1 cellular context compared by ENCODE assay signal in genomic region chr6:85593438-85594196, GRCh38.
TF ChIP-seq lines count a peak whose summit lies in the region.

Gene SNX14, minus strand, starts transcription at chr6:85593858. Its CDS starts 140 bp downstream, at chr6:85593718.

TF ChIP-seq in K562, 482 proteins besides CTCF, POLR2A, EP300 and RAD21 (continued from another document and continues in another):
- TF ChIP-seq ETV6 (IDR thresholded peaks at IDR 0.05; ENCODE audit: borderline replicate concordance in 1 of 2, low read depth in 2 of 2, low read length in 1 of 2) (peak in 1 of 2 experiments; percentile 4; a peak in 1 of 4 replicates), ETV6 (CRISPR knock-in tag; IDR thresholded peaks at IDR 0.05; ENCODE audit: borderline replicate concordance) (0 out of 2 replicates have a peak, but pooled peaks have one; percentile 70), YY1 (IDR thresholded peaks at IDR 0.05; ENCODE audit: borderline replicate concordance in 1 of 3, control insufficient read depth in 1 of 3, extremely low read depth in 1 of 3, insufficient read depth in 3 of 3, insufficient read length in 1 of 3, insufficient replicate concordance in 2 of 3, low read depth in 1 of 3, low read length in 2 of 3) (peak in 2 of 3 experiments; percentile 85 to 88), POLR2AphosphoS5 (IDR thresholded peaks at IDR 0.05; ENCODE audit: control insufficient read depth, insufficient read depth, low read depth, low read length) (peak; percentile 89), CBX5 (IDR thresholded peaks at IDR 0.05; ENCODE audit: borderline replicate concordance, low read depth) (no peak), ELK3 (CRISPR knock-in tag; IDR thresholded peaks at IDR 0.05) (no peak), ATF3 (IDR thresholded peaks at IDR 0.05) (peak; percentile 52; the same call in 1 of the 2 replicates), ATF3 (CRISPR knock-in tag; conservative IDR thresholded peaks at IDR 0.05) (no peak; the same call in 1 of the 2 replicates), ZNF583 (CRISPR knock-in tag; IDR thresholded peaks at IDR 0.05) (0 out of 2 replicates have a peak, but pooled peaks have one; percentile 41), HMG20B (CRISPR knock-in tag; IDR thresholded peaks at IDR 0.05) (no peak), RBFOX2 (IDR thresholded peaks at IDR 0.05; ENCODE audit: low read depth, low read length) (peak; percentile 96), FIP1L1 (IDR thresholded peaks at IDR 0.05; ENCODE audit: low read depth, low read length, poor library complexity, severe bottlenecking) (peak; percentile 19), SUPT5H (IDR thresholded peaks at IDR 0.05) (peak; percentile 84), ZNF143 (CRISPR knock-in tag; IDR thresholded peaks at IDR 0.05) (peak; percentile 81; the same call in 1 of the 2 replicates), CREB3L1 (IDR thresholded peaks at IDR 0.05; ENCODE audit: borderline replicate concordance, low read depth) (peak; percentile 17; the same call in 1 of the 2 replicates), ZKSCAN8 (CRISPR knock-in tag; IDR thresholded peaks at IDR 0.05) (no peak), SMARCE1 (IDR thresholded peaks at IDR 0.05) (no peak), PML (IDR thresholded peaks at IDR 0.05; ENCODE audit: low read length) (peak; percentile 65; the same call in 1 of the 2 replicates), ZNF24 (IDR thresholded peaks at IDR 0.05) (peak; percentile 39; the same call in 1 of the 2 replicates), CLOCK (CRISPR knock-in tag; IDR thresholded peaks at IDR 0.05; ENCODE audit: borderline replicate concordance) (peak; percentile 19; the same call in 1 of the 2 replicates), STAT6 (CRISPR knock-in tag; IDR thresholded peaks at IDR 0.05) (peak; percentile 87; the same call in 1 of the 2 replicates), USF2 (CRISPR knock-in tag; IDR thresholded peaks at IDR 0.05) (no peak), AFF4 (CRISPR knock-in tag; IDR thresholded peaks at IDR 0.05) (peak; percentile 28; the same call in 1 of the 2 replicates), NFE2 (IDR thresholded peaks at IDR 0.05; ENCODE audit: low read depth) (no peak), POU5F1 (IDR thresholded peaks at IDR 0.05; ENCODE audit: borderline replicate concordance, low read depth, low read length, partially characterized antibody) (no peak), BDP1 (IDR thresholded peaks at IDR 0.05; ENCODE audit: insufficient read depth, insufficient read length) (no peak), HMGXB4 (CRISPR knock-in tag; IDR thresholded peaks at IDR 0.05) (peak; percentile 85; the same call in 1 of the 2 replicates), ARID3B (CRISPR knock-in tag; IDR thresholded peaks at IDR 0.05; ENCODE audit: borderline replicate concordance) (0 out of 2 replicates have a peak, but pooled peaks have one; percentile 21), FOXA3 (CRISPR knock-in tag; conservative IDR thresholded peaks at IDR 0.05 in 1 of 2, IDR thresholded peaks at IDR 0.05 in 1 of 2) (0 out of 4 replicates have a peak, but pooled peaks of 1 of the 2 experiments have one; percentile 0), PATZ1 (CRISPR knock-in tag; IDR thresholded peaks at IDR 0.05; ENCODE audit: borderline replicate concordance) (no peak), E2F4 (CRISPR knock-in tag; IDR thresholded peaks at IDR 0.05; ENCODE audit: low read depth) (no peak; the same call in 1 of the 2 replicates)
